ENCODE assay signal across 9 cellular contexts in the genomic region with DNA sequence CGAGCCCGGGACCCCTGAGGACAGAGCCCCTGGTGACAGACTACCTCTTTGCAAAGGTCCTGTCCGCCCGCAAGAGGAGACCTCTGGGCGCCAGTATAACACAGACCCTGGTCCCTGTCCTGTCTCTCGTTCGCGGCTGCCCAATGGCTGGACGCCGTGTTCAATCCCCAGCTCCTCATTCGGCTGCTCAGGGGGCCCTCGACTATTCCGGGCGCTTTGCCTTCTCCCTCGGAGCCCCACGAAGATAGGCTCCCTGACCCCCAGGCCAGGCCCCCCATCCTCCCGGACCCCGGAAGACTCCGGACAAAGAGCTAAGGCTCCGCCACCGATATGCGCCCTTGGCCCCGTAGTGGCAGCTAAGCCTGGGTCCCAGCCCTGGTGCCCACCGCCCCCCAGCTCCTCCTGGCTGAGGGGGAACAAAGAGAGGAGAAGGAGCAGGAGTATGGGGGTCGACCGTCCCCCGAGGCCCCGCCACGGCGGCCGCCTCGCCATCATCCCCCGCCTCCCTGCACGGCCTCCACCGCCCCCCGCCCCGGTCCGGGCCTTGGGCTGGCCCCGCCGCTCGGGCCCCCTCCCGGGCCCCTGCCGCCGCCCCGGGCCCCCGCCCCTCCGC. TPM values are rescaled to one million over a fixed set of nuclear protein-coding genes. Genes with fewer than 3 reads are reported as not detected.
DNase-seq lines count a peak whose midpoint lies in the region; ATAC-seq and TF ChIP-seq lines count a peak whose summit lies in the region.
"Had no signal": no experiment of that assay in that cellular context is flagged by ENCODE, and none has a peak within 500 bp of the region (broad histone marks: within the 10 kb centered on the region; RNA-seq: fewer than 3 reads in every experiment).

No MANE protein-coding gene starts in this region.

- H3K36me3 ChIP-seq in HEK293 (ENCODE audit: control insufficient read depth in 2 of 2, insufficient read depth in 1 of 2, low read length in 2 of 2) (no peaks in the 10 kb centered on the region; a peak in 1 of 3 replicates), breast epithelium (no peaks in the 10 kb centered on the region)

- peak overlapping the region in 1 of 2 donors; percentile 26 for H3K27ac Mint-ChIP-seq in natural killer cell

- intact Hi-C loops in breast epithelium (cut with DNase I; ENCODE audit: low total_unique reads): no loop called here
- intact Hi-C loops in natural killer cell (cut with micrococcal nuclease): no loop called here
- intact Hi-C loops in Right ventricle myocardium superior (cut with DNase I): no loop called here

- H3K27me3 ChIP-seq in breast epithelium: peaks cover 8 to 19% of the 10 kb centered on the region in 2 donors

- H3K9me3 Mint-ChIP-seq in natural killer cell: no peaks in the 10 kb centered on the region

- H3K4me3 Mint-ChIP-seq in natural killer cell: peak overlapping the region; percentile 64

- CTCF ChIA-PET in HEK293 (lab: Yijun Ruan, JAX): interaction anchor here (0.6 to 1.2 kb wide), 4 partner anchors 26 to 329 kb away, joined by 3 to 4 read pairs (median 3); partner anchors contain the start of gene SLC26A6

- ATAC-seq in natural killer cell (no peak), Right ventricle myocardium superior (ENCODE audit: poor library complexity) (no peak)

- H3K4me1 ChIP-seq in HEK293 (ENCODE audit: control insufficient read depth, insufficient read depth, low read length): no peaks in the 10 kb centered on the region
- peaks cover 0 to 7% of the 10 kb centered on the region in 2 donors for H3K4me1 ChIP-seq in breast epithelium

- H3K4me1 Mint-ChIP-seq in natural killer cell: peaks cover 11 to 17% of the 10 kb centered on the region in 2 donors

- no peak for TF ChIP-seq POLR2A in breast epithelium (IDR thresholded peaks at IDR 0.05)

- H3K36me3 Mint-ChIP-seq in natural killer cell: no peaks in the 10 kb centered on the region

- H3K9me3 ChIP-seq in HEK293 (ENCODE audit: control insufficient read depth, insufficient read depth, low read depth, low read length) (no peaks in the 10 kb centered on the region), breast epithelium (no peaks in the 10 kb centered on the region)

- H3K27ac ChIP-seq in HEK293 (ENCODE audit: extremely low read depth, low read depth, low read length) (no peak overlapping the region), breast epithelium (no peak overlapping the region)

- TF ChIP-seq CTCF in AG09309 (IDR thresholded peaks at IDR 0.05; ENCODE audit: control insufficient read depth, insufficient read depth, low read depth, low read length, missing control alignments) (no peak), HEK293 (tag by site-specific recombination; IDR thresholded peaks at IDR 0.05) (no peak), breast epithelium (IDR thresholded peaks at IDR 0.05) (no peak), natural killer cell (IDR thresholded peaks at IDR 0.05) (no peak)

- POLR2A ChIA-PET in HEK293 (lab: Yijun Ruan, JAX): interaction anchor here (0.6 to 3.4 kb wide), 2 partner anchors 27 to 297 kb away, joined by 7 to 13 read pairs; partner anchors contain the start of gene SLC26A6

- DNase-seq in AG09309 (ENCODE audit: low read depth) (no peak), breast epithelium (ENCODE audit: low spot score in 2 of 2) (no peak), natural killer cell (no peak), ecto neural progenitor cell (ENCODE audit: low spot score) (no peak), putamen (ENCODE audit: low spot score) (no peak), NCI-H446 (lab: John Stamatoyannopoulos, UW) (no peak), Right ventricle myocardium superior (no peak)

- H3K4me3 ChIP-seq in AG09309 (ENCODE audit: control insufficient read depth, low read depth, low read length) (peak overlapping the region; percentile 52), HEK293 (ENCODE audit: low read depth, low read length) (peak overlapping the region; percentile 19), breast epithelium (peak overlapping the region in 2 of 3 donors; percentile 59 to 85)

- H3K27me3 Mint-ChIP-seq in natural killer cell (ENCODE audit: low read depth in 2 of 2): peaks cover 7 to 15% of the 10 kb centered on the region in 2 donors

TF ChIP-seq in HEK293, 187 proteins besides CTCF, POLR2A, EP300 and RAD21:
- TF ChIP-seq ZNF175 (tag by site-specific recombination; IDR thresholded peaks at IDR 0.05): no peak
- TF ChIP-seq ZNF600 (tag by site-specific recombination; IDR thresholded peaks at IDR 0.05): no peak; the same call in 1 of the 2 replicates
- no peak for TF ChIP-seq ZNF677 (tag by site-specific recombination; IDR thresholded peaks at IDR 0.05)
- TF ChIP-seq YY2 (tag by site-specific recombination; IDR thresholded peaks at IDR 0.05): no peak
- no peak for TF ChIP-seq ZNF239 (tag by site-specific recombination; IDR thresholded peaks at IDR 0.05)
- no peak for TF ChIP-seq ZNF114 (tag by site-specific recombination; IDR thresholded peaks at IDR 0.05)

RNA-seq across cellular contexts. Expression of gene CELSR3, which starts 0.4 kb away (rescaled TPM):
- total RNA-seq in breast epithelium: 1 to 10 TPM in 2 of 3 donors, under 1 TPM in 1; 0.88 to 1.3 (median 1.1) TPM
- total RNA-seq in natural killer cell: 1 to 10 TPM; 2.0 to 3.4 (median 2.6) TPM
- total RNA-seq in Right ventricle myocardium superior: 0.16 TPM

RNA-seq across cellular contexts. Expression of gene NCKIPSD, which starts 23.5 kb away (rescaled TPM):
- 10 to 100 TPM; 31.8 to 40.3 (median 36.4) TPM for total RNA-seq in breast epithelium
- 10 to 100 TPM; 12.2 to 14.1 (median 12.8) TPM for total RNA-seq in natural killer cell
- 13.3 TPM for total RNA-seq in Right ventricle myocardium superior

RNA-seq across cellular contexts. Expression of gene SLC26A6, which starts 27.0 kb away (rescaled TPM):
- total RNA-seq in breast epithelium (10 to 100 TPM; 12.6 to 21.6 (median 16.0) TPM), natural killer cell (10 to 100 TPM; 25.8 to 37.6 (median 32.3) TPM), Right ventricle myocardium superior (10.8 TPM)

RNA-seq across cellular contexts. Expression of gene TMEM89, which starts 40.7 kb away (rescaled TPM):
- total RNA-seq in breast epithelium (not detected), natural killer cell (not detected), Right ventricle myocardium superior (not detected)
- total RNA-seq: aorta had no signal

RNA-seq across cellular contexts. Expression of gene UQCRC1, which starts 52.8 kb away (rescaled TPM):
- 100 to 1,000 TPM; 163 to 230 (median 180) TPM for total RNA-seq in breast epithelium
- total RNA-seq in natural killer cell: 100 to 1,000 TPM; 117 to 139 (median 124) TPM
- 1,265 TPM for total RNA-seq in Right ventricle myocardium superior

Comparison
In these comparisons a context has a peak if more than half of its experiments do, and no peak if none do; other contexts are left out.
1. H3K4me3 ChIP-seq: peak in every context shown above with its lines; median percentile 72 in breast epithelium; 52 in AG09309; 19 in HEK293.